Comparison of ENCODE assay signal across 26 cellular contexts in genomic region chr11:111823629-111824028, GRCh38.
"Had no signal": no experiment of that assay in that cellular context is flagged by ENCODE, and none has a peak within 500 bp of the region (broad histone marks: within the 10 kb centered on the region; RNA-seq: fewer than 3 reads in every experiment).

No MANE protein-coding gene starts in this region.

- DNase-seq: activated B cell treated with CpG ODN at 0.5 μM for 24 hours; activated CD4-positive, alpha-beta T cell treated with anti-CD3 and anti-CD28 coated beads for 1 hour; activated CD4-positive, alpha-beta T cell treated with anti-CD3 and anti-CD28 coated beads, Interleukin-2, amount 10 ng/mL, durations not matched to agents 24 days and 14 days; activated CD4-positive, alpha-beta T cell treated with anti-CD3 and anti-CD28 coated beads, Interleukin-2, amount 50 U/mL, for 48 hours; activated CD8-positive, alpha-beta memory T cell treated with anti-CD3 and anti-CD28 coated beads, Interleukin-2, amount 10 ng/mL, durations not matched to agents 7 days and 5 days; activated effector memory CD4-positive, alpha-beta T cell treated with anti-CD3 and anti-CD28 coated beads, Interleukin-2, amount 50 U/mL, for 16 hours; activated naive CD4-positive, alpha-beta T cell treated with Interleukin-2 at 50 U/mL for 16 hours; activated naive CD8-positive, alpha-beta T cell treated with anti-CD3 and anti-CD28 coated beads, Interleukin-2, amount 50 U/mL, for 24 hours; activated T-cell treated with anti-CD3 and anti-CD28 coated beads, Interleukin-2, amount 50 U/mL, for 4 hours; amniotic stem cell; brain microvascular endothelial cell; cerebellar nuclear complex; colonic mucosa; NCI-H1092 treated with DMSO at 0.1 percent for 48 hours; NCI-H1417 treated with DMSO at 0.1 percent for 48 hours; NCI-H1694 treated with DMSO at 0.1 percent for 48 hours; NCI-H2029 treated with DMSO at 0.1 percent for 48 hours; NCI-H345; NCI-H510A treated with DMSO at 0.1 percent for 48 hours; NCI-H69; PC-3; SHP77; SW 1271 had no signal

- H3K27ac Mint-ChIP-seq: activated B cell treated with CpG ODN at 0.5 μM for 24 hours; activated CD4-positive, alpha-beta T cell treated with anti-CD3 and anti-CD28 coated beads, Interleukin-2, amount 10 ng/mL, durations not matched to agents 24 days and 14 days; activated CD8-positive, alpha-beta memory T cell treated with anti-CD3 and anti-CD28 coated beads, Interleukin-2, amount 10 ng/mL, durations not matched to agents 7 days and 5 days; activated naive CD4-positive, alpha-beta T cell treated with anti-CD3 and anti-CD28 coated beads, Interleukin-2, amount 50 U/mL, for 72 hours; activated naive CD8-positive, alpha-beta T cell treated with anti-CD3 and anti-CD28 coated beads, Interleukin-2, amount 50 U/mL, for 24 hours had no signal

- H3K4me3 ChIP-seq: colonic mucosa, SJSA1 had no signal

- H3K4me3 Mint-ChIP-seq: activated B cell treated with CpG ODN at 0.5 μM for 24 hours; activated CD4-positive, alpha-beta T cell treated with anti-CD3 and anti-CD28 coated beads, Interleukin-2, amount 10 ng/mL, durations not matched to agents 24 days and 14 days; activated CD8-positive, alpha-beta memory T cell treated with anti-CD3 and anti-CD28 coated beads, Interleukin-2, amount 10 ng/mL, durations not matched to agents 7 days and 5 days; activated naive CD8-positive, alpha-beta T cell treated with anti-CD3 and anti-CD28 coated beads, Interleukin-2, amount 50 U/mL, for 24 hours; activated T-cell treated with anti-CD3 and anti-CD28 coated beads, Interleukin-2, amount 50 U/mL, for 4 hours had no signal

- H3K36me3 ChIP-seq: brain microvascular endothelial cell, colonic mucosa, SJSA1 had no signal

- H3K27me3 Mint-ChIP-seq: activated B cell treated with CpG ODN at 0.5 μM for 24 hours; activated CD4-positive, alpha-beta T cell treated with anti-CD3 and anti-CD28 coated beads, Interleukin-2, amount 10 ng/mL, durations not matched to agents 24 days and 14 days; activated CD8-positive, alpha-beta memory T cell treated with anti-CD3 and anti-CD28 coated beads, Interleukin-2, amount 10 ng/mL, durations not matched to agents 7 days and 5 days; activated naive CD8-positive, alpha-beta T cell treated with anti-CD3 and anti-CD28 coated beads, Interleukin-2, amount 50 U/mL, for 24 hours had no signal

- H3K4me1 ChIP-seq: colonic mucosa, SJSA1 had no signal

- H3K27ac ChIP-seq: brain microvascular endothelial cell, colonic mucosa, SJSA1 had no signal

- H3K9me3 ChIP-seq: colonic mucosa, SJSA1 had no signal

- H3K27me3 ChIP-seq: brain microvascular endothelial cell, colonic mucosa, SJSA1 had no signal

- H3K9me3 Mint-ChIP-seq: activated B cell treated with CpG ODN at 0.5 μM for 24 hours; activated CD4-positive, alpha-beta T cell treated with anti-CD3 and anti-CD28 coated beads, Interleukin-2, amount 10 ng/mL, durations not matched to agents 24 days and 14 days; activated naive CD4-positive, alpha-beta T cell treated with anti-CD3 and anti-CD28 coated beads, Interleukin-2, amount 50 U/mL, for 72 hours; activated naive CD8-positive, alpha-beta T cell treated with anti-CD3 and anti-CD28 coated beads, Interleukin-2, amount 50 U/mL, for 24 hours; activated T-cell treated with anti-CD3 and anti-CD28 coated beads, Interleukin-2, amount 50 U/mL, for 4 hours had no signal

- H3K4me1 Mint-ChIP-seq: activated B cell treated with CpG ODN at 0.5 μM for 24 hours; activated CD4-positive, alpha-beta T cell treated with anti-CD3 and anti-CD28 coated beads, Interleukin-2, amount 10 ng/mL, durations not matched to agents 24 days and 14 days; activated CD8-positive, alpha-beta memory T cell treated with anti-CD3 and anti-CD28 coated beads, Interleukin-2, amount 10 ng/mL, durations not matched to agents 7 days and 5 days had no signal

- ATAC-seq: activated CD8-positive, alpha-beta memory T cell treated with anti-CD3 and anti-CD28 coated beads, Interleukin-2, amount 10 ng/mL, durations not matched to agents 7 days and 5 days; activated naive CD4-positive, alpha-beta T cell treated with anti-CD3 and anti-CD28 coated beads, Interleukin-2, amount 50 U/mL, for 72 hours; activated naive CD8-positive, alpha-beta T cell treated with anti-CD3 and anti-CD28 coated beads, Interleukin-2, amount 50 U/mL, for 24 hours; activated T-cell treated with anti-CD3 and anti-CD28 coated beads, Interleukin-2, amount 50 U/mL, for 4 hours; PC-3; SK-N-SH treated with all-trans-retinoic acid at 6 μM for 48 hours had no signal
